Comparison of ENCODE assay signal across 8 cellular contexts in the genomic region with DNA sequence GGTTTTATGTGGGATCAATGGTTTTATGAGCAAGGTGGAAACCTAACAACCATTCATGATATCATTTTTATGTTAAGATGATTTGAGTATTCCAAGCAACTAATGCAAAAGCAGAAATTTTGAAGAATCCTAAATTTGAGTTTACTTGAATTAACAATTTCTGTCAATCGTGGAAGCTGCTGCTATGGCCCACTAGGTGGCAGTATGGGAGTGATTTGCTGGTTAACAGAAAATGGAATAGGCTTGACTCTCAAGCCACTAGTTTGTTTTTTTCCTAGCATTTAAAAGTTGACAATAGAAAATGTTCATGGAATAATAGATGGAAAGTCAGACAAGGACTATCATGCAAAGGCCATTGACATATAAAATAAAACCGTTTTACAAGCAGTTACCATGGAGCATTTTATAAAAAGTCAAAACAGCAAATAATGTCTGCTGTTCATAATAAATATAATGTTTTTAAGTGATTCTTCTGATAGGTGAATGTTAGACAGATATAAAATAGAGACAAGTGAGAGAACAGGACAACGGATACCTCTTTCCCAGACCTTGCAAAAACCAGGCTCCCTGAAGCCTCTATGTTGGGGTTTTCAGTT.
DNase-seq lines count a peak whose midpoint lies in the region; ATAC-seq and TF ChIP-seq lines count a peak whose summit lies in the region.

No MANE protein-coding gene starts in this region.

- ATAC-seq in GM18502 (IDR thresholded peaks at IDR 0.05; ENCODE audit: poor library complexity, unreplicated experiment): no peak

- peaks cover 5% of the 10 kb centered on the region for H3K4me1 Mint-ChIP-seq in T-helper 2 cell treated with Interferon-gamma antibody and Interleukin-4, amounts not matched to agents 5 μg/mL and 100 μg/mL, for 36 hours (ENCODE audit: low read depth)

- TF ChIP-seq CTCF in LNCAP (IDR thresholded peaks at IDR 0.05) (peak; percentile 92), brain microvascular endothelial cell (IDR thresholded peaks at IDR 0.05; ENCODE audit: low read depth, low read length, missing control alignments) (peak; percentile 91)

- in situ Hi-C loops in brain microvascular endothelial cell (cut with HindIII; ENCODE audit: low pct_ligation_motif_present, low sequenced_read_pairs): no loop called here

- H3K36me3 ChIP-seq in brain microvascular endothelial cell (replicated peaks): no peaks in the 10 kb centered on the region

- H3K4me3 Mint-ChIP-seq in T-helper 2 cell treated with Interferon-gamma antibody and Interleukin-4, amounts not matched to agents 5 μg/mL and 100 μg/mL, for 36 hours: no peak overlapping the region

- no peaks in the 10 kb centered on the region for H3K36me3 Mint-ChIP-seq in T-helper 2 cell treated with Interferon-gamma antibody and Interleukin-4, amounts not matched to agents 5 μg/mL and 100 μg/mL, for 36 hours (ENCODE audit: low read depth)

- no peaks in the 10 kb centered on the region for H3K9me3 Mint-ChIP-seq in T-helper 2 cell treated with Interferon-gamma antibody and Interleukin-4, amounts not matched to agents 5 μg/mL and 100 μg/mL, for 36 hours

- no peaks in the 10 kb centered on the region for H3K27me3 ChIP-seq in brain microvascular endothelial cell (replicated peaks)

- H3K27ac ChIP-seq in brain microvascular endothelial cell: no peak overlapping the region

- H3K27ac Mint-ChIP-seq in T-helper 2 cell treated with Interferon-gamma antibody and Interleukin-4, amounts not matched to agents 5 μg/mL and 100 μg/mL, for 36 hours: no peak overlapping the region

- DNase-seq in SIG-M5 treated with dmso at 0.1 percent for 504 hours (lab: John Stamatoyannopoulos, UW; ENCODE audit: unreplicated experiment) (peak; percentile 61), SIG-M5 (lab: John Stamatoyannopoulos, UW) (no peak), brain microvascular endothelial cell (peak; percentile 62), left kidney (ENCODE audit: low read depth, low spot score) (peak; percentile 76)
- peak; percentile 26 for DNase-seq in T-helper 2 cell treated with Interferon-gamma antibody and Interleukin-4, amounts not matched to agents 5 μg/mL and 100 μg/mL, for 36 hours (ENCODE audit: low spot score)
- peak; percentile 13 to 24 (median 22) for DNase-seq in stimulated activated CD4-positive, alpha-beta T cell treated with anti-CD3 and anti-CD28 coated beads, TNF-alpha, amount 100 ng/mL, for 48 hours (ENCODE audit: low read depth in 3 of 3)

- no peak overlapping the region for H3K4me3 ChIP-seq in brain microvascular endothelial cell (ENCODE audit: low read depth, low read length)

- H3K27me3 Mint-ChIP-seq in T-helper 2 cell treated with Interferon-gamma antibody and Interleukin-4, amounts not matched to agents 5 μg/mL and 100 μg/mL, for 36 hours (ENCODE audit: low read depth): peaks cover 17% of the 10 kb centered on the region
